In genomic region chr3:132904-133303, GRCh38 we compare ENCODE assay signal across 6 cellular contexts.
"Had no signal": no experiment of that assay in that cellular context is flagged by ENCODE, and none has a peak within 500 bp of the region (broad histone marks: within the 10 kb centered on the region; RNA-seq: fewer than 3 reads in every experiment).

No MANE protein-coding gene starts in this region.

- H3K4me2 ChIP-seq: GM23338 had no signal

- DNase-seq: H9, HCEC 1CT, IMR-90 had no signal

- H3K27ac ChIP-seq: HL-60 had no signal

- ATAC-seq: GM23338, K562 had no signal

- H2AFZ ChIP-seq: GM23338 had no signal

- H3K4me3 ChIP-seq: GM23338, K562 had no signal
